29 cellular contexts compared by ENCODE assay signal in the genomic region with DNA sequence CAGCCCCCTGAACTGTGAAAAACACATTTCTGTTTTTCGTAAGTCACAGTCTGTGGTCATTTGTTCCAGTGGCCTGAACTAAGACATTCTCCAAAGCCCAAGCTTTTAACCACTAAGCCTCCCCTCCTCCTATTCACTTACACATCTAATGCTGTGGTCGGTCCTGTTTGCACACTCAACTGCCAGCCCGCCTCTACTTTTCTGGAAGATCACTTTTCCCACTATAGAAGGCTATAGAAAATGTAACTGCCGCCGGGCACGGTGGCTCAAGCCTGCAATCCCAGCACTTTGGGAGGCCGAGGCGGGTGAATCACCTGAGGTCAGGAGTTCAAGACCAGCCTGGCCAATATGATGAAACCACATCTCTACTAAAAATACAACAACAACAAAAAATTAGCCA.
"Had no signal": no experiment of that assay in that cellular context is flagged by ENCODE, and none has a peak within 500 bp of the region (broad histone marks: within the 10 kb centered on the region; RNA-seq: fewer than 3 reads in every experiment).

No MANE protein-coding gene starts in this region.

- H3K27me3 ChIP-seq: body of pancreas, esophagus muscularis mucosa, foreskin keratinocyte, gastrocnemius medialis, heart left ventricle had no signal

- H3K4me1 ChIP-seq: body of pancreas, esophagus muscularis mucosa, foreskin keratinocyte, gastrocnemius medialis, heart left ventricle had no signal

- H3K4me3 ChIP-seq: body of pancreas, esophagus muscularis mucosa, gastrocnemius medialis, heart left ventricle had no signal

- ATAC-seq: activated CD8-positive, alpha-beta T cell treated with anti-CD3 and anti-CD28 coated beads for 36 hours; activated T-cell treated with anti-CD3 and anti-CD28 coated beads, Interleukin-2, amount 50 U/mL, for 4 hours; activated T-helper 17 cell treated with anti-CD3 and anti-CD28 coated beads, Interleukin-2, amount 50 U/mL, for 72 hours; body of pancreas; effector memory CD8-positive, alpha-beta T cell; foreskin keratinocyte; gastrocnemius medialis; heart left ventricle; T-helper 17 cell; WTC11 had no signal

- H3K27ac ChIP-seq: body of pancreas, esophagus muscularis mucosa, foreskin keratinocyte, gastrocnemius medialis, heart left ventricle, VCaP had no signal

- DNase-seq: activated CD4-positive, alpha-beta T cell treated with anti-CD3 and anti-CD28 coated beads for 1 hour; activated CD4-positive, alpha-beta T cell treated with anti-CD3 and anti-CD28 coated beads for 4 hours; activated CD4-positive, alpha-beta T cell treated with anti-CD3 and anti-CD28 coated beads, Interleukin-2, amount 10 ng/mL, durations not matched to agents 7 days and 5 days; activated CD4-positive, alpha-beta T cell treated with anti-CD3 and anti-CD28 coated beads, Interleukin-2, amount 50 U/mL, for 4 hours; activated CD8-positive, alpha-beta memory T cell treated with anti-CD3 and anti-CD28 coated beads for 24 hours; activated CD8-positive, alpha-beta T cell treated with anti-CD3 and anti-CD28 coated beads for 36 hours; activated effector memory CD4-positive, alpha-beta T cell treated with Interleukin-2 at 50 U/mL for 16 hours; activated gamma-delta T cell treated with Interleukin-2 at 50 U/mL for 16 hours; activated naive CD4-positive, alpha-beta T cell treated with anti-CD3 and anti-CD28 coated beads, Interleukin-2, amount 50 U/mL, for 16 hours; activated naive CD4-positive, alpha-beta T cell treated with Interleukin-2 at 50 U/mL for 16 hours; activated T-cell treated with anti-CD3 and anti-CD28 coated beads, Interleukin-2, amount 50 U/mL, for 4 hours; amniotic stem cell; anterior cingulate cortex; body of pancreas; caudate nucleus; cortex of kidney; dermis blood vessel endothelial cell; effector CD4-positive, alpha-beta T cell; effector memory CD8-positive, alpha-beta T cell; erythroblast; foreskin keratinocyte; gastrocnemius medialis; glutamatergic neuron; heart left ventricle; T-helper 17 cell had no signal

- H3K9me3 ChIP-seq: body of pancreas, esophagus muscularis mucosa, gastrocnemius medialis, heart left ventricle had no signal

- H3K36me3 ChIP-seq: esophagus muscularis mucosa, gastrocnemius medialis, heart left ventricle had no signal
